Comparison of ENCODE assay signal across 23 cellular contexts in the genomic region with DNA sequence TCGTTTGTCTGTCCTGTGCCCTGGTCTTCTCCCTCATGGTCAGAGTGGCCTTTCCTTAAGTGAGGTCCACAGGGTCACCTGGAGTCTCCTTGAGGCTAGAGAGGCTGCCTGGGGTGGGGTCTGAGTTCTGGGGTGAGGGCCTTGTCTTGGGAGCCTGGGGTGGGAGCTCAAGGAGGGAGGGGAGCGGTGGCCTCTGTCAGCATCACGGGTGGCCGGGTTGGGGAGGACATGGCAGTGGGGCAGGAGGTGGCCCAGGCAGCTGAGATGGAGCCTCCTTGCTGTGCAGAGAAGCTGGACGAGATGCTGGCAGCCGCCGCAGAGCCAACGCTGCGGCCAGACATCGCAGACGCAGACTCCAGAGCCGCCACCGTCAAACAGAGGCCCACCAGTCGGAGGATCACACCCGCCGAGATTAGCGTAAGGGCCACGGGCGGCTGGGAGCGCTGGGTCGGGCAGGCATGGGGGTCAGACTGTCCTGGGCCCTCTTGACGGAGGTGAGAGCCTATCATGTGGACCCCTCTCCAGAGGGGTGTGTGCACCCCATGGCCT. TPM values are rescaled to one million over a fixed set of nuclear protein-coding genes. Genes with fewer than 3 reads are reported as not detected.
"Had no signal": no experiment of that assay in that cellular context is flagged by ENCODE, and none has a peak within 500 bp of the region (broad histone marks: within the 10 kb centered on the region; RNA-seq: fewer than 3 reads in every experiment).

No MANE protein-coding gene starts in this region.

- H3K27me3 ChIP-seq: body of pancreas had no signal

- H3K27me3 Mint-ChIP-seq: activated B cell treated with CpG ODN at 0.5 μM for 24 hours; activated naive CD8-positive, alpha-beta T cell treated with anti-CD3 and anti-CD28 coated beads, Interleukin-2, amount 10 ng/mL, durations not matched to agents 7 days and 5 days had no signal

- DNase-seq: activated B cell treated with CpG ODN at 0.5 μM for 24 hours; activated CD4-positive, alpha-beta memory T cell treated with anti-CD3 and anti-CD28 coated beads, Interleukin-2, amount 10 ng/mL, durations not matched to agents 7 days and 5 days; activated CD4-positive, alpha-beta T cell treated with anti-CD3 and anti-CD28 coated beads for 4 hours; activated naive CD4-positive, alpha-beta T cell treated with Interleukin-2 at 50 U/mL for 16 hours; activated naive CD8-positive, alpha-beta T cell treated with anti-CD3 and anti-CD28 coated beads, Interleukin-2, amount 10 ng/mL, durations not matched to agents 7 days and 5 days; activated T-cell treated with anti-CD3 and anti-CD28 coated beads, Interleukin-2, amount 50 U/mL, for 1 hour; amygdala; body of pancreas; effector CD8-positive, alpha-beta T cell; esophagus squamous epithelium; hippocampal formation; small intestine; stimulated activated CD4-positive, alpha-beta T cell treated with anti-CD3 and anti-CD28 coated beads, Interleukin-4, amount 100 ng/mL, for 1 hour; T-helper 1 cell; T-helper 9 cell had no signal

- H3K36me3 Mint-ChIP-seq: activated naive CD8-positive, alpha-beta T cell treated with anti-CD3 and anti-CD28 coated beads, Interleukin-2, amount 10 ng/mL, durations not matched to agents 7 days and 5 days; memory B cell had no signal

- H3K27ac Mint-ChIP-seq: activated B cell treated with CpG ODN at 0.5 μM for 24 hours; activated CD4-positive, alpha-beta memory T cell treated with anti-CD3 and anti-CD28 coated beads, Interleukin-2, amount 10 ng/mL, durations not matched to agents 7 days and 5 days; activated naive CD8-positive, alpha-beta T cell treated with anti-CD3 and anti-CD28 coated beads, Interleukin-2, amount 10 ng/mL, durations not matched to agents 7 days and 5 days; activated T-helper 17 cell treated with anti-CD3 and anti-CD28 coated beads, Interleukin-2, amount 50 U/mL, for 72 hours; memory B cell; progenitor cell of endocrine pancreas had no signal

- FAIRE-seq: islet of Langerhans, small intestine had no signal

- ATAC-seq: activated T-helper 17 cell treated with anti-CD3 and anti-CD28 coated beads, Interleukin-2, amount 50 U/mL, for 72 hours; body of pancreas had no signal

- H3K4me1 Mint-ChIP-seq: activated B cell treated with CpG ODN at 0.5 μM for 24 hours; activated CD4-positive, alpha-beta memory T cell treated with anti-CD3 and anti-CD28 coated beads, Interleukin-2, amount 10 ng/mL, durations not matched to agents 7 days and 5 days; activated naive CD8-positive, alpha-beta T cell treated with anti-CD3 and anti-CD28 coated beads, Interleukin-2, amount 10 ng/mL, durations not matched to agents 7 days and 5 days; central memory CD8-positive, alpha-beta T cell; memory B cell had no signal

- H3K9me3 Mint-ChIP-seq: activated B cell treated with CpG ODN at 0.5 μM for 24 hours; activated CD4-positive, alpha-beta memory T cell treated with anti-CD3 and anti-CD28 coated beads, Interleukin-2, amount 10 ng/mL, durations not matched to agents 7 days and 5 days; activated naive CD8-positive, alpha-beta T cell treated with anti-CD3 and anti-CD28 coated beads, Interleukin-2, amount 10 ng/mL, durations not matched to agents 7 days and 5 days; activated T-helper 17 cell treated with anti-CD3 and anti-CD28 coated beads, Interleukin-2, amount 50 U/mL, for 72 hours; memory B cell had no signal

- H3K4me3 ChIP-seq: body of pancreas, esophagus squamous epithelium had no signal

- H3K9me3 ChIP-seq: body of pancreas, esophagus squamous epithelium had no signal

- H3K4me3 Mint-ChIP-seq: activated B cell treated with CpG ODN at 0.5 μM for 24 hours; activated CD4-positive, alpha-beta memory T cell treated with anti-CD3 and anti-CD28 coated beads, Interleukin-2, amount 10 ng/mL, durations not matched to agents 7 days and 5 days; activated naive CD8-positive, alpha-beta T cell treated with anti-CD3 and anti-CD28 coated beads, Interleukin-2, amount 10 ng/mL, durations not matched to agents 7 days and 5 days; activated T-helper 17 cell treated with anti-CD3 and anti-CD28 coated beads, Interleukin-2, amount 50 U/mL, for 72 hours; central memory CD8-positive, alpha-beta T cell; memory B cell had no signal

RNA-seq across cellular contexts. Expression of gene ACR, which starts 23.3 kb away (rescaled TPM):
- total RNA-seq: activated B cell treated with CpG ODN at 0.5 μM for 24 hours; activated CD4-positive, alpha-beta memory T cell treated with anti-CD3 and anti-CD28 coated beads, Interleukin-2, amount 10 ng/mL, durations not matched to agents 7 days and 5 days; activated naive CD8-positive, alpha-beta T cell treated with anti-CD3 and anti-CD28 coated beads, Interleukin-2, amount 10 ng/mL, durations not matched to agents 7 days and 5 days; activated T-helper 17 cell treated with anti-CD3 and anti-CD28 coated beads, Interleukin-2, amount 50 U/mL, for 72 hours; body of pancreas; esophagus squamous epithelium; mononuclear cell; progenitor cell of endocrine pancreas; urinary bladder had no signal
- polyA plus RNA-seq: neural cell had no signal

RNA-seq across cellular contexts. Expression of gene SHANK3, which starts 42.1 kb away (rescaled TPM):
- total RNA-seq: activated B cell treated with CpG ODN at 0.5 μM for 24 hours had no signal
